9 cellular contexts compared by ENCODE assay signal in genomic region chr7:128404143-128404681, GRCh38. TPM values are rescaled to one million over a fixed set of nuclear protein-coding genes. Genes with fewer than 3 reads are reported as not detected.
DNase-seq lines count a peak whose midpoint lies in the region; TF ChIP-seq lines count a peak whose summit lies in the region.
"Had no signal": no experiment of that assay in that cellular context is flagged by ENCODE, and none has a peak within 500 bp of the region (broad histone marks: within the 10 kb centered on the region; RNA-seq: fewer than 3 reads in every experiment).

No MANE protein-coding gene starts in this region.

- no peak overlapping the region for H2AFZ ChIP-seq in SU-DHL-6 (ENCODE audit: low read depth, low read length, severe bottlenecking)

- TF ChIP-seq POLR2A in stomach (IDR thresholded peaks at IDR 0.05), result no peak

- no peak for TF ChIP-seq CTCF in SU-DHL-6 (IDR thresholded peaks at IDR 0.05; ENCODE audit: insufficient read depth, low read length, poor library complexity, severe bottlenecking)
- no peak for TF ChIP-seq CTCF in fibroblast of the aortic adventitia (IDR thresholded peaks at IDR 0.05; ENCODE audit: insufficient read depth, low read length)
- TF ChIP-seq CTCF in stomach (IDR thresholded peaks at IDR 0.05), result no peak

- H3K9me3 Mint-ChIP-seq in activated T-cell treated with anti-CD3 and anti-CD28 coated beads, Interleukin-2, amount 50 U/mL, for 24 hours, result no peaks in the 10 kb centered on the region

- H3K9me3 ChIP-seq in SU-DHL-6 (ENCODE audit: insufficient read depth, low read length), result no peaks in the 10 kb centered on the region
- H3K9me3 ChIP-seq in stomach, result no peaks in the 10 kb centered on the region

- H3K27ac ChIP-seq in SU-DHL-6 (ENCODE audit: low read depth, low read length), result no peak overlapping the region
- H3K27ac ChIP-seq in stomach, result peak overlapping the region; percentile 69 to 94 (median 88)

- peaks cover 45 to 63% (median 57%) of the 10 kb centered on the region in 4 donors for H3K4me1 ChIP-seq in stomach

- WGBS in stomach, 5 donors, result 34 to 63% (median 62%) methylated on average over 8 to 9 of the region's 9 CpGs

- TF ChIP-seq EP300 in stomach (IDR thresholded peaks at IDR 0.05), result no peak

- DNase-seq in activated T-cell treated with anti-CD3 and anti-CD28 coated beads, Interleukin-2, amount 50 U/mL, for 24 hours, result no peak
- DNase-seq in activated T-cell treated with anti-CD3 and anti-CD28 coated beads for 4 hours, result no peak
- DNase-seq in fibroblast of the aortic adventitia (ENCODE audit: low read depth), result no peak
- DNase-seq in stomach, result peak; percentile 46
- no peak for DNase-seq in hepatic stellate cell (ENCODE audit: low spot score)
- no peak for DNase-seq in germinal center (ENCODE audit: low spot score)
- no peak for DNase-seq in NCI-H2171 treated with DMSO at 0.1 percent for 48 hours (lab: John Stamatoyannopoulos, UW)

- no peaks in the 10 kb centered on the region for H4K20me1 ChIP-seq in SU-DHL-6 (ENCODE audit: low read depth, low read length)

- H3F3A ChIP-seq in SU-DHL-6 (ENCODE audit: insufficient read depth), result peaks cover 8% of the 10 kb centered on the region

- peak overlapping the region; percentile 65 for H3K4me2 ChIP-seq in SU-DHL-6 (ENCODE audit: low read depth, low read length, poor library complexity, severe bottlenecking)

- no peaks in the 10 kb centered on the region for H3K27me3 Mint-ChIP-seq in activated T-cell treated with anti-CD3 and anti-CD28 coated beads, Interleukin-2, amount 50 U/mL, for 24 hours

- H3K27me3 ChIP-seq in SU-DHL-6 (ENCODE audit: low read length) (no peaks in the 10 kb centered on the region), stomach (no peaks in the 10 kb centered on the region)

- H3K27ac Mint-ChIP-seq in activated T-cell treated with anti-CD3 and anti-CD28 coated beads, Interleukin-2, amount 50 U/mL, for 24 hours, result peak overlapping the region; percentile 58

- H3K36me3 ChIP-seq in SU-DHL-6 (ENCODE audit: low read length), result no peaks in the 10 kb centered on the region
- H3K36me3 ChIP-seq in stomach, result peaks cover 20 to 43% (median 37%) of the 10 kb centered on the region in 4 donors

- H3K4me1 Mint-ChIP-seq in activated T-cell treated with anti-CD3 and anti-CD28 coated beads, Interleukin-2, amount 50 U/mL, for 24 hours (ENCODE audit: low read depth), result peaks cover 44% of the 10 kb centered on the region

- H3K4me3 Mint-ChIP-seq in activated T-cell treated with anti-CD3 and anti-CD28 coated beads, Interleukin-2, amount 50 U/mL, for 24 hours, result peak overlapping the region; percentile 88

- H3K4me3 ChIP-seq in SU-DHL-6 (ENCODE audit: insufficient read depth, low read length, poor library complexity, severe bottlenecking), result peak overlapping the region; percentile 60
- peak overlapping the region; percentile 80 for H3K4me3 ChIP-seq in fibroblast of the aortic adventitia (ENCODE audit: low read depth, low read length)
- H3K4me3 ChIP-seq in stomach, result peak overlapping the region; percentile 76 to 87 (median 80)

- peak overlapping the region; percentile 88 for H3K9ac ChIP-seq in SU-DHL-6 (ENCODE audit: low read length)

- intact Hi-C loops in stomach (cut with DNase I; ENCODE audit: low total_unique reads), result no loop called here

- H3K9me2 ChIP-seq in SU-DHL-6 (replicated peaks; ENCODE audit: insufficient read depth, low read length), result no peaks in the 10 kb centered on the region

- peaks cover 13% of the 10 kb centered on the region; the same call in 1 of the 2 replicates for H3K79me2 ChIP-seq in SU-DHL-6 (ENCODE audit: insufficient read depth, low read length)

- peaks cover 53% of the 10 kb centered on the region for H3K36me3 Mint-ChIP-seq in activated T-cell treated with anti-CD3 and anti-CD28 coated beads, Interleukin-2, amount 50 U/mL, for 24 hours (ENCODE audit: low read depth)

RNA-seq across cellular contexts. Expression of gene IMPDH1, which starts 5.6 kb away (rescaled TPM):
- total RNA-seq in fibroblast of the aortic adventitia (ENCODE audit: low replicate concordance), result 22.3 and 37.2 TPM in 2 replicates
- 100 to 1,000 TPM in 2 of 5 donors, 10 to 100 TPM in 3; 45.5 to 188 (median 94.4) TPM for total RNA-seq in stomach
- polyA plus RNA-seq in stomach, result 10 to 100 TPM; 32.7 to 72.3 (median 59.7) TPM

RNA-seq across cellular contexts. Expression of gene PRRT4, which starts 42.7 kb away (rescaled TPM):
- total RNA-seq in fibroblast of the aortic adventitia (ENCODE audit: low replicate concordance) (0.27 and 0.82 TPM in 2 replicates), stomach (not detected)
- 1 to 10 TPM in 1 of 3 donors, under 1 TPM in 1, not detected in 1; 0.12 to 1.2 TPM for polyA plus RNA-seq in stomach
- total RNA-seq: HT1080 had no signal

RNA-seq across cellular contexts. Expression of gene HILPDA, which starts 51.5 kb away (rescaled TPM):
- 17.3 and 25.3 TPM in 2 replicates for total RNA-seq in fibroblast of the aortic adventitia (ENCODE audit: low replicate concordance)
- 10 to 100 TPM in 1 of 5 donors, 1 to 10 TPM in 2, under 1 TPM in 1, not detected in 1; 0.45 to 38.2 (median 2.3) TPM for total RNA-seq in stomach
- polyA plus RNA-seq in stomach, result 10 to 100 TPM in 2 of 3 donors, 1 to 10 TPM in 1; 8.1 to 25.8 (median 14.2) TPM
